ENCODE assay signal across 18 cellular contexts in genomic region chr11:68481579-68482240, GRCh38. TPM values are rescaled to one million over a fixed set of nuclear protein-coding genes. Genes with fewer than 3 reads are reported as not detected.
A peak's percentile ranks its signal among the peaks of the same experiment; 100 is the strongest.
DNase-seq lines count a peak whose midpoint lies in the region; ATAC-seq, FAIRE-seq and TF ChIP-seq lines count a peak whose summit lies in the region.
"Had no signal": no experiment of that assay in that cellular context is flagged by ENCODE, and none has a peak within 500 bp of the region (broad histone marks: within the 10 kb centered on the region; RNA-seq: fewer than 3 reads in every experiment).

No MANE protein-coding gene starts in this region.

- H3K4me3 ChIP-seq in endodermal cell (ENCODE audit: low read length): no peak overlapping the region
- H3K4me3 ChIP-seq: SJSA1 had no signal

- H3K9ac ChIP-seq in endodermal cell (ENCODE audit: extremely low read depth, low read length, poor library complexity, severe bottlenecking): no peak overlapping the region

- intact Hi-C loops in natural killer cell (cut with micrococcal nuclease): no loop called here

- H3K4me1 Mint-ChIP-seq in natural killer cell: peaks cover 71 to 84% of the 10 kb centered on the region in 2 donors
- H3K4me1 Mint-ChIP-seq in natural killer cell treated with Interleukin-12 subunit alpha and Interleukin-12 subunit beta and Interleukin-15 and Interleukin-18, amount 100 ng/mL, for 72 hours (ENCODE audit: low read depth in 2 of 2): peaks cover 63 to 65% of the 10 kb centered on the region in 2 donors
- H3K4me1 Mint-ChIP-seq in endodermal cell: peaks cover 12% of the 10 kb centered on the region
- H3K4me1 Mint-ChIP-seq in nephron: peaks cover 23% of the 10 kb centered on the region

- no peaks in the 10 kb centered on the region for H3K36me3 Mint-ChIP-seq in natural killer cell
- H3K36me3 Mint-ChIP-seq in natural killer cell treated with Interleukin-12 subunit alpha and Interleukin-12 subunit beta and Interleukin-15 and Interleukin-18, amount 100 ng/mL, for 72 hours: peaks cover 1% of the 10 kb centered on the region
- peaks cover 46% of the 10 kb centered on the region for H3K36me3 Mint-ChIP-seq in endodermal cell (ENCODE audit: low read depth)
- H3K36me3 Mint-ChIP-seq in nephron (ENCODE audit: low read depth): peaks cover 88% of the 10 kb centered on the region

- TF ChIP-seq CTCF in natural killer cell (IDR thresholded peaks at IDR 0.05) (no peak), endodermal cell (conservative IDR thresholded peaks at IDR 0.05) (no peak), nephron (IDR thresholded peaks at IDR 0.05; ENCODE audit: unreplicated experiment in 3 of 3) (no peak)

- FAIRE-seq in H54 (lab: Jason Lieb, UNC): no peak
- FAIRE-seq: GM19239 had no signal

- peaks cover 36% of the 10 kb centered on the region for H3K36me3 ChIP-seq in endodermal cell (ENCODE audit: control insufficient read depth, insufficient read depth, low read length)

- H3K9me3 Mint-ChIP-seq in natural killer cell: no peaks in the 10 kb centered on the region
- no peaks in the 10 kb centered on the region for H3K9me3 Mint-ChIP-seq in natural killer cell treated with Interleukin-12 subunit alpha and Interleukin-12 subunit beta and Interleukin-15 and Interleukin-18, amount 100 ng/mL, for 72 hours
- H3K9me3 Mint-ChIP-seq in endodermal cell: peaks cover 13% of the 10 kb centered on the region
- H3K9me3 Mint-ChIP-seq in nephron: peaks cover 32% of the 10 kb centered on the region
- H3K9me3 Mint-ChIP-seq: stimulated activated naive CD8-positive, alpha-beta T cell treated with anti-CD3 and anti-CD28 coated beads, Interleukin-15, amount 100 ng/mL, for 72 hours had no signal

- peaks cover 27% of the 10 kb centered on the region for H3K9me3 ChIP-seq in endodermal cell (ENCODE audit: control insufficient read depth, low read length)
- H3K9me3 ChIP-seq: SJSA1 had no signal

- whole genome bisulfite sequencing in endodermal cell (ENCODE audit: insufficient coverage in 1 of 2, insufficient read length in 1 of 2), 2 experiments: 96% methylated on average over 4 to 6 of the region's 6 CpGs

- DNase-seq in natural killer cell (no peak), endodermal cell (no peak), H54 (ENCODE audit: insufficient read length, low spot score) (no peak), NCI-H1105 (lab: John Stamatoyannopoulos, UW) (no peak), KBM-7 (no peak)
- DNase-seq in natural killer cell treated with Interleukin-12 subunit alpha and Interleukin-12 subunit beta and Interleukin-15 and Interleukin-18, amount 100 ng/mL, for 72 hours (ENCODE audit: low spot score): no peak
- DNase-seq: activated CD4-positive, alpha-beta T cell treated with anti-CD3 and anti-CD28 coated beads for 1 hour; activated effector memory CD4-positive, alpha-beta T cell treated with Interleukin-2 at 50 U/mL for 16 hours; Caco-2; NCI-H2029; NCI-H524 treated with DMSO at 0.1 percent for 48 hours; OCI-M1; stimulated activated CD4-positive, alpha-beta T cell treated with anti-CD3 and anti-CD28 coated beads, Interleukin-1b, Interleukin-23, amount 100 ng/mL, for 48 hours; stimulated activated naive CD8-positive, alpha-beta T cell treated with anti-CD3 and anti-CD28 coated beads, Interleukin-15, amount 100 ng/mL, for 72 hours had no signal

- H3K27ac Mint-ChIP-seq in natural killer cell: peak overlapping the region; percentile 19 to 43
- no peak overlapping the region for H3K27ac Mint-ChIP-seq in natural killer cell treated with Interleukin-12 subunit alpha and Interleukin-12 subunit beta and Interleukin-15 and Interleukin-18, amount 100 ng/mL, for 72 hours
- peak overlapping the region; percentile 56 for H3K27ac Mint-ChIP-seq in endodermal cell
- peak overlapping the region in 2 of 3 experiments; percentile 19 to 30 for H3K27ac Mint-ChIP-seq in nephron
- H3K27ac Mint-ChIP-seq: stimulated activated naive CD8-positive, alpha-beta T cell treated with anti-CD3 and anti-CD28 coated beads, Interleukin-15, amount 100 ng/mL, for 72 hours had no signal

- no peak overlapping the region for H3K4me3 Mint-ChIP-seq in natural killer cell
- H3K4me3 Mint-ChIP-seq in natural killer cell treated with Interleukin-12 subunit alpha and Interleukin-12 subunit beta and Interleukin-15 and Interleukin-18, amount 100 ng/mL, for 72 hours: no peak overlapping the region
- no peak overlapping the region for H3K4me3 Mint-ChIP-seq in endodermal cell
- no peak overlapping the region for H3K4me3 Mint-ChIP-seq in nephron
- H3K4me3 Mint-ChIP-seq: stimulated activated naive CD8-positive, alpha-beta T cell treated with anti-CD3 and anti-CD28 coated beads, Interleukin-15, amount 100 ng/mL, for 72 hours had no signal

- H3K4me1 ChIP-seq in endodermal cell (ENCODE audit: control insufficient read depth, insufficient read depth, low read length): no peaks in the 10 kb centered on the region
- H3K4me1 ChIP-seq: Caco-2, SJSA1 had no signal

- ATAC-seq in natural killer cell: no peak
- no peak for ATAC-seq in natural killer cell treated with Interleukin-12 subunit alpha and Interleukin-12 subunit beta and Interleukin-15 and Interleukin-18, amount 100 ng/mL, for 72 hours
- ATAC-seq in HG02970 (IDR thresholded peaks at IDR 0.05; ENCODE audit: low FRiP score, unreplicated experiment): no peak
- ATAC-seq: stimulated activated naive CD8-positive, alpha-beta T cell treated with anti-CD3 and anti-CD28 coated beads, Interleukin-15, amount 100 ng/mL, for 72 hours had no signal

- H3K27me3 Mint-ChIP-seq in natural killer cell (ENCODE audit: low read depth in 2 of 2) (no peaks in the 10 kb centered on the region), endodermal cell (ENCODE audit: insufficient read depth) (no peaks in the 10 kb centered on the region), nephron (ENCODE audit: low read depth) (no peaks in the 10 kb centered on the region)
- H3K27me3 Mint-ChIP-seq in natural killer cell treated with Interleukin-12 subunit alpha and Interleukin-12 subunit beta and Interleukin-15 and Interleukin-18, amount 100 ng/mL, for 72 hours: no peaks in the 10 kb centered on the region
- H3K27me3 Mint-ChIP-seq: stimulated activated naive CD8-positive, alpha-beta T cell treated with anti-CD3 and anti-CD28 coated beads, Interleukin-15, amount 100 ng/mL, for 72 hours had no signal

- TF ChIP-seq POLR2A in H54 (IDR thresholded peaks at IDR 0.05; ENCODE audit: low read depth, low read length): no peak

- in situ Hi-C loops in KBM-7 (cut with MboI; ENCODE audit: low pct_unique_long_range_greater_than_20kb, low sequenced_read_pairs): no loop called here

- H3K27me3 ChIP-seq in endodermal cell (ENCODE audit: control insufficient read depth, insufficient read depth, low read length, poor library complexity, severe bottlenecking): no peaks in the 10 kb centered on the region
- H3K27me3 ChIP-seq: SJSA1 had no signal

- H3K27ac ChIP-seq in endodermal cell (ENCODE audit: low read depth, low read length): no peak overlapping the region
- H3K27ac ChIP-seq: SJSA1 had no signal

RNA-seq across cellular contexts. Expression of gene PPP6R3, which starts 21.2 kb away (rescaled TPM):
- total RNA-seq in natural killer cell: 100 to 1,000 TPM; 148 to 176 (median 149) TPM
- 100 to 1,000 TPM; 188 to 189 TPM for total RNA-seq in natural killer cell treated with Interleukin-12 subunit alpha and Interleukin-12 subunit beta and Interleukin-15 and Interleukin-18, amount 100 ng/mL, for 72 hours
- 100 to 1,000 TPM; 118 to 136 TPM for total RNA-seq in endodermal cell
- polyA plus RNA-seq in endodermal cell (2013, experiment 1 of 2): 83.3 TPM
- 88.5 TPM for polyA plus RNA-seq in endodermal cell (2013, experiment 2 of 2)

Comparison
In these comparisons a context has a peak if more than half of its experiments do, and no peak if none do; other contexts are left out.
1. H3K27ac Mint-ChIP-seq: peak in natural killer cell (2 of 2), endodermal cell (single experiment) and nephron (2 of 3); none in natural killer cell treated with Interleukin-12 subunit alpha and Interleukin-12 subunit beta and Interleukin-15 and Interleukin-18, amount 100 ng/mL, for 72 hours (0 of 2).